ENCODE assay signal across 8 cellular contexts in genomic region chr5:83927140-83927733, GRCh38.
A peak's percentile ranks its signal among the peaks of the same experiment; 100 is the strongest.
DNase-seq lines count a peak whose midpoint lies in the region; ATAC-seq lines count a peak whose summit lies in the region.

No MANE protein-coding gene starts in this region.

- in situ Hi-C loops in T47D (cut with HindIII; ENCODE audit: low pct_unique_long_range_greater_than_20kb, low sequenced_read_pairs) = no loop called here

- DNase-seq in COR-L47 (lab: John Stamatoyannopoulos, UW) (peak; percentile 41), SHP77 (lab: John Stamatoyannopoulos, UW) (peak; percentile 18 to 25), T47D (ENCODE audit: low read depth in 1 of 2, low spot score in 1 of 2) (peak; percentile 13 to 79), kidney glomerular epithelial cell (lab: John Stamatoyannopoulos, UW) (peak; percentile 60)
- DNase-seq in stimulated activated CD4-positive, alpha-beta T cell treated with anti-CD3 and anti-CD28 coated beads, TNF-alpha, amount 100 ng/mL, for 48 hours (ENCODE audit: low read depth in 3 of 3) = peak; percentile 1 to 28 (median 19)

- peak; percentile 66 for ATAC-seq in GM18867 (IDR thresholded peaks at IDR 0.05; ENCODE audit: unreplicated experiment)
- ATAC-seq in HG03442 (IDR thresholded peaks at IDR 0.05; ENCODE audit: unreplicated experiment) = peak; percentile 86
- ATAC-seq in GM19328 (IDR thresholded peaks at IDR 0.05; ENCODE audit: unreplicated experiment) = no peak
